In the genomic region with DNA sequence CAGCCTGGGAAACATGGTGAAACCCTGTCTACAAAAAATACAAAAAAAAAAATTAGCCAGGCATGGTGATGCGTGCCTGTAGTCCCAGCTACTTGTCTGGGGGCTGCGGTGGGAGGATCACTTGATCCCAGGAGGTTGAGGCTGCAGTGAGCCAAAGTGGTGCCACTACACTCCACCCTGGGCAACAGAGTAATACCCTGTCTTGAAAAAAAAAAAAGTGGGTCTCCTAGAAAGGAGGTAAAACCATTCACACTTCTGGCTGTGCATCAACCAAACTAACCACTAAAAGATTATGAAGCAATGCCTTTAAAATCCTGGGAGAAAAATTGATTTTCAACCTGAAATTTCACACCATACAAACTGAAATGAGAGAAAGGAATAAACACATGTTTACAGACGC, we compare ENCODE assay signal across 26 cellular contexts. TPM values are rescaled to one million over a fixed set of nuclear protein-coding genes. Genes with fewer than 3 reads are reported as not detected.
DNase-seq lines count a peak whose midpoint lies in the region; ATAC-seq and TF ChIP-seq lines count a peak whose summit lies in the region.
"Had no signal": no experiment of that assay in that cellular context is flagged by ENCODE, and none has a peak within 500 bp of the region (broad histone marks: within the 10 kb centered on the region; RNA-seq: fewer than 3 reads in every experiment).

No MANE protein-coding gene starts in this region.

- H3K36me3 ChIP-seq in esophagus muscularis mucosa: no peaks in the 10 kb centered on the region
- H3K36me3 ChIP-seq in left lung: no peaks in the 10 kb centered on the region
- H3K36me3 ChIP-seq: BLaER1 treated with 17β-estradiol and CSF1 and Interleukin-3, amounts not matched to agents 10 nM and 100 nM had no signal

- no peaks in the 10 kb centered on the region for H3K27me3 ChIP-seq in esophagus muscularis mucosa
- H3K27me3 ChIP-seq in left lung: no peaks in the 10 kb centered on the region
- H3K27me3 ChIP-seq: BLaER1 treated with 17β-estradiol and CSF1 and Interleukin-3, amounts not matched to agents 10 nM and 100 nM had no signal

- no peak for TF ChIP-seq EP300 in esophagus muscularis mucosa (IDR thresholded peaks at IDR 0.05)

- H3K4me3 Mint-ChIP-seq in natural killer cell (peak overlapping the region; percentile 54), osteocyte (ENCODE audit: unreplicated experiment) (no peak overlapping the region)
- H3K4me3 Mint-ChIP-seq in natural killer cell treated with Interleukin-12 subunit alpha and Interleukin-12 subunit beta and Interleukin-15 and Interleukin-18, amount 100 ng/mL, for 72 hours: no peak overlapping the region
- H3K4me3 Mint-ChIP-seq: B cell; CD4-positive, alpha-beta T cell; CD8-positive, alpha-beta T cell had no signal

- H3K27ac Mint-ChIP-seq in natural killer cell (peak overlapping the region; percentile 2 to 65), osteocyte (ENCODE audit: unreplicated experiment) (no peak overlapping the region)
- peak overlapping the region in 1 of 2 donors; percentile 32 for H3K27ac Mint-ChIP-seq in natural killer cell treated with Interleukin-12 subunit alpha and Interleukin-12 subunit beta and Interleukin-15 and Interleukin-18, amount 100 ng/mL, for 72 hours
- H3K27ac Mint-ChIP-seq: B cell; CD4-positive, alpha-beta T cell; CD8-positive, alpha-beta T cell had no signal

- no peak for TF ChIP-seq POLR2A in esophagus muscularis mucosa (IDR thresholded peaks at IDR 0.05; ENCODE audit: low read depth)

- ATAC-seq in natural killer cell (peak in 2 of 3 donors; percentile 63 to 74), left lung (no peak)
- no peak for ATAC-seq in natural killer cell treated with Interleukin-12 subunit alpha and Interleukin-12 subunit beta and Interleukin-15 and Interleukin-18, amount 100 ng/mL, for 72 hours
- ATAC-seq: A549; CD8-positive, alpha-beta T cell; GM12878 had no signal

- DNase-seq in natural killer cell (no peak), esophagus muscularis mucosa (ENCODE audit: extremely low spot score) (peak; percentile 47), osteocyte (ENCODE audit: extremely low spot score, unreplicated experiment) (peak; percentile 34), left lung (no peak), NCI-H510A treated with DMSO at 0.1 percent for 48 hours (lab: John Stamatoyannopoulos, UW) (no peak)
- no peak for DNase-seq in natural killer cell treated with Interleukin-12 subunit alpha and Interleukin-12 subunit beta and Interleukin-15 and Interleukin-18, amount 100 ng/mL, for 72 hours (ENCODE audit: low spot score)
- no peak for DNase-seq in stimulated activated CD4-positive, alpha-beta T cell treated with anti-CD3 and anti-CD28 coated beads, Interleukin-2, amount 100 ng/mL, for 48 hours
- DNase-seq: AML-193; CD4-positive, alpha-beta T cell; CD8-positive, alpha-beta T cell; COR-L47; DMS 273 treated with DMSO at 0.1 percent for 48 hours; DMS153; DMS53; DMS79; DND-41; EL; GDM1 had no signal

- H3K27me3 Mint-ChIP-seq in natural killer cell (ENCODE audit: low read depth in 2 of 2) (no peaks in the 10 kb centered on the region), osteocyte (ENCODE audit: unreplicated experiment) (peaks cover 21% of the 10 kb centered on the region)
- H3K27me3 Mint-ChIP-seq in natural killer cell treated with Interleukin-12 subunit alpha and Interleukin-12 subunit beta and Interleukin-15 and Interleukin-18, amount 100 ng/mL, for 72 hours: no peaks in the 10 kb centered on the region
- H3K27me3 Mint-ChIP-seq: CD4-positive, alpha-beta T cell had no signal

- 93% methylated on average over 3 of the region's 3 CpGs for WGBS in esophagus muscularis mucosa

- H3K4me1 Mint-ChIP-seq in natural killer cell: peaks cover 43 to 45% of the 10 kb centered on the region in 2 donors
- peaks cover 19 to 21% of the 10 kb centered on the region in 2 donors for H3K4me1 Mint-ChIP-seq in natural killer cell treated with Interleukin-12 subunit alpha and Interleukin-12 subunit beta and Interleukin-15 and Interleukin-18, amount 100 ng/mL, for 72 hours (ENCODE audit: low read depth in 2 of 2)
- no peaks in the 10 kb centered on the region for H3K4me1 Mint-ChIP-seq in osteocyte (ENCODE audit: unreplicated experiment)
- H3K4me1 Mint-ChIP-seq: B cell had no signal

- intact Hi-C loops in natural killer cell (cut with micrococcal nuclease): no loop called here
- intact Hi-C loops in esophagus muscularis mucosa (cut with DNase I): no loop called here
- intact Hi-C loops in left lung (cut with DNase I): no loop called here

- H3K4me1 ChIP-seq in esophagus muscularis mucosa: no peaks in the 10 kb centered on the region
- no peaks in the 10 kb centered on the region for H3K4me1 ChIP-seq in left lung
- H3K4me1 ChIP-seq: A549 had no signal

- peaks cover 0 to 26% (median 6%) of the 10 kb centered on the region in 4 donors for H3K9me3 ChIP-seq in esophagus muscularis mucosa
- peaks cover 0 to 31% of the 10 kb centered on the region in 2 donors for H3K9me3 ChIP-seq in left lung
- H3K9me3 ChIP-seq: A549 had no signal

- no peak overlapping the region for H3K4me3 ChIP-seq in esophagus muscularis mucosa
- no peak overlapping the region for H3K4me3 ChIP-seq in left lung
- H3K4me3 ChIP-seq: A549; BLaER1 treated with 17β-estradiol and CSF1 and Interleukin-3, amounts not matched to agents 10 nM and 100 nM; GM12878 had no signal

- H3K27ac ChIP-seq in esophagus muscularis mucosa (replicated peaks in 1 of 4) (no peak overlapping the region), left lung (no peak overlapping the region)
- H3K27ac ChIP-seq: 22Rv1; A549; BLaER1 treated with 17β-estradiol and CSF1 and Interleukin-3, amounts not matched to agents 10 nM and 100 nM had no signal

- H3K36me3 Mint-ChIP-seq in natural killer cell (peaks cover 27% of the 10 kb centered on the region), osteocyte (ENCODE audit: unreplicated experiment) (peaks cover 6% of the 10 kb centered on the region)
- peaks cover 23% of the 10 kb centered on the region for H3K36me3 Mint-ChIP-seq in natural killer cell treated with Interleukin-12 subunit alpha and Interleukin-12 subunit beta and Interleukin-15 and Interleukin-18, amount 100 ng/mL, for 72 hours
- H3K36me3 Mint-ChIP-seq: CD8-positive, alpha-beta T cell had no signal

- H3K9me3 Mint-ChIP-seq in natural killer cell: peaks cover 6 to 18% of the 10 kb centered on the region in 2 donors
- H3K9me3 Mint-ChIP-seq in natural killer cell treated with Interleukin-12 subunit alpha and Interleukin-12 subunit beta and Interleukin-15 and Interleukin-18, amount 100 ng/mL, for 72 hours: peaks cover 18% of the 10 kb centered on the region
- H3K9me3 Mint-ChIP-seq in osteocyte (ENCODE audit: unreplicated experiment): peaks cover 23% of the 10 kb centered on the region

- TF ChIP-seq CTCF in natural killer cell (IDR thresholded peaks at IDR 0.05) (no peak), esophagus muscularis mucosa (IDR thresholded peaks at IDR 0.05) (no peak), osteocyte (IDR thresholded peaks at IDR 0.05) (no peak), left lung (IDR thresholded peaks at IDR 0.05) (no peak)

RNA-seq across cellular contexts. Expression of gene C10orf71, which starts 35.4 kb away (rescaled TPM):
- total RNA-seq in natural killer cell (not detected), esophagus muscularis mucosa (under 1 TPM in 2 of 4 donors, not detected in 2; 0.06 to 0.42 TPM), osteocyte (not detected in 2 replicates), left lung (not detected)
- total RNA-seq in natural killer cell treated with Interleukin-12 subunit alpha and Interleukin-12 subunit beta and Interleukin-15 and Interleukin-18, amount 100 ng/mL, for 72 hours: not detected
- total RNA-seq: A172; B cell; CD4-positive, alpha-beta T cell; CD8-positive, alpha-beta T cell; Daoy; G401; GM12878 had no signal

Comparison
In these comparisons a context has a peak if more than half of its experiments do, and no peak if none do; other contexts are left out.
1. ATAC-seq: peak in natural killer cell (2 of 3); none in natural killer cell treated with Interleukin-12 subunit alpha and Interleukin-12 subunit beta and Interleukin-15 and Interleukin-18, amount 100 ng/mL, for 72 hours (0 of 2) and left lung (single experiment).
2. DNase-seq: peak in esophagus muscularis mucosa (single experiment) and osteocyte (single experiment); none in natural killer cell (single experiment), natural killer cell treated with Interleukin-12 subunit alpha and Interleukin-12 subunit beta and Interleukin-15 and Interleukin-18, amount 100 ng/mL, for 72 hours (single experiment), left lung (0 of 2), NCI-H510A treated with DMSO at 0.1 percent for 48 hours (single experiment) and stimulated activated CD4-positive, alpha-beta T cell treated with anti-CD3 and anti-CD28 coated beads, Interleukin-2, amount 100 ng/mL, for 48 hours (0 of 2).